In the genomic region with DNA sequence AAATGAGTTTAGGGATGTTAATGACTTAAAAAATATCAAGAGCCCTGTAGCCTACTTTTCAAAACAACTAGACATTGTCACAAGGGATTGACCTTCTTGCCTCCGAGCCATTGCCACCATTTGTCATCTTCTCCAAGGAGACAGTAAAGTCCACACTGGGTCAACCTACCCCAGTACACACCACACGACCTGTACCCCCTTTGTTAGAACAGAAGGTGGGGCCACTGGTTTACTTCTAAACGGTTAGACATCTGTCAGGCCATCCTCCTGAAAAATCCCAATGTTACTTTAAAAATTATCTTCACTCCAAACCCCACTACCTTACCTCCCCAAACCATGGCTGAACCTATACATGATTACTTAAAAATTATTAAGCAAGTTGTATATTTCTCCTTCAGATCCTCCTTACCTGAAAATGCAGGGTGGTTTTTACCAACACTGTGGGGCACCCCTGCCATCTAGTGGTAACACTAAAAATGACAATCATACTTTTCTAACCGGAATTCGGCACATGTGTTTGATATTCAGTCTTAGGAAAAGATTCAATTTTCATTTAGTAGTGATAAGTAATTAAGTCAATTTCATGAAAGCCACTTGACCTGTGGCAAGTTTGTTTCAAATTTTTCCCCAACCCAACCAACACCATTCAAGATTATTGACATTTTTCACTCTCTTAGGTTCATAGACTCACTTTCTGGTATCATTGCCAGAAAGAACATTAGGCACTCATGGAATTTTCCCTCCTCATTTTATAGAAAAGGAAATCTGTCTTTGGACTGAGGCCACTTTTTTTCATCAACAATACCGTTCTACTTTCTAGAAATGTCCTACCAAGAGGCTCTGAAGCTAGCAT, we compare ENCODE assay signal across 9 cellular contexts.
DNase-seq lines count a peak whose midpoint lies in the region; ATAC-seq, FAIRE-seq and TF ChIP-seq lines count a peak whose summit lies in the region.
"Had no signal": no experiment of that assay in that cellular context is flagged by ENCODE, and none has a peak within 500 bp of the region (broad histone marks: within the 10 kb centered on the region; RNA-seq: fewer than 3 reads in every experiment).

No MANE protein-coding gene starts in this region.

- H3K9me3 Mint-ChIP-seq in CD4-positive, alpha-beta T cell = no peaks in the 10 kb centered on the region

- TF ChIP-seq EP300 in Ishikawa (IDR thresholded peaks at IDR 0.05; ENCODE audit: borderline replicate concordance) = no peak

- no peak overlapping the region for H3K27ac ChIP-seq in CD4-positive, alpha-beta T cell (ENCODE audit: low read depth, low read length)
- no peak overlapping the region for H3K27ac ChIP-seq in uterus
- H3K27ac ChIP-seq: SJSA1 had no signal

- H3K27ac Mint-ChIP-seq in CD4-positive, alpha-beta T cell = no peak overlapping the region

- no peak overlapping the region for H3K4me3 Mint-ChIP-seq in CD4-positive, alpha-beta T cell

- peaks cover 3% of the 10 kb centered on the region for H3K27me3 ChIP-seq in CD4-positive, alpha-beta T cell (ENCODE audit: control insufficient read depth, insufficient read depth, low read length)
- no peaks in the 10 kb centered on the region for H3K27me3 ChIP-seq in uterus

- H3K9me3 ChIP-seq in CD4-positive, alpha-beta T cell (ENCODE audit: control insufficient read depth, low read length) = no peaks in the 10 kb centered on the region
- H3K9me3 ChIP-seq in uterus = no peaks in the 10 kb centered on the region
- H3K9me3 ChIP-seq: SJSA1 had no signal

- intact Hi-C loops in CD4-positive, alpha-beta T cell (cut with DNase I, micrococcal nuclease) = loop anchor here (1.0 to 2.0 kb wide), 2 partner anchors 1869 to 1870 kb away; no protein-coding TSS in a partner anchor
- intact Hi-C loops in uterus (cut with DNase I; ENCODE audit: low total_unique reads) = no loop called here

- CTCF ChIA-PET in CD4-positive, alpha-beta T cell (lab: Charles Lee) = no interaction called here

- TF ChIP-seq RAD21 in Ishikawa (IDR thresholded peaks at IDR 0.05; ENCODE audit: low read depth) = peak; percentile 83

- H3K27me3 Mint-ChIP-seq in CD4-positive, alpha-beta T cell = peaks cover 22% of the 10 kb centered on the region

- ATAC-seq in CD4-positive, alpha-beta T cell (ENCODE audit: poor library complexity) = no peak
- ATAC-seq in GM18502 (IDR thresholded peaks at IDR 0.05; ENCODE audit: poor library complexity, unreplicated experiment) (peak; percentile 70), GM18870 (IDR thresholded peaks at IDR 0.05; ENCODE audit: unreplicated experiment) (no peak)

- no peaks in the 10 kb centered on the region for H3K4me1 Mint-ChIP-seq in CD4-positive, alpha-beta T cell (ENCODE audit: low read depth)

- DNase-seq in CD4-positive, alpha-beta T cell = peak in 1 of 10 experiments; percentile 8
- peak; percentile 37 for DNase-seq in RPMI8226
- peak; percentile 52 for DNase-seq in medulla oblongata (ENCODE audit: extremely low spot score)
- peak in 1 of 2 donors; percentile 22 for DNase-seq in uterus

- no peaks in the 10 kb centered on the region for H3K36me3 Mint-ChIP-seq in CD4-positive, alpha-beta T cell (ENCODE audit: low read depth)

- no peaks in the 10 kb centered on the region for H3K4me1 ChIP-seq in uterus
- H3K4me1 ChIP-seq: SJSA1 had no signal

- POLR2A ChIA-PET in CD4-positive, alpha-beta T cell (lab: Charles Lee) = no interaction called here

- TF ChIP-seq CTCF in CD4-positive, alpha-beta T cell (IDR thresholded peaks at IDR 0.05) = peak; percentile 85
- TF ChIP-seq CTCF in uterus (IDR thresholded peaks at IDR 0.05) = peak; percentile 73 to 87 (median 78)

- H3K36me3 ChIP-seq in uterus = no peaks in the 10 kb centered on the region
- H3K36me3 ChIP-seq: SJSA1 had no signal

- no peak for TF ChIP-seq POLR2A in uterus (IDR thresholded peaks at IDR 0.05)

- no peak overlapping the region for H3K4me3 ChIP-seq in uterus
- H3K4me3 ChIP-seq: SJSA1 had no signal

- FAIRE-seq in colon (lab: Jason Lieb, UNC) = peak; percentile 38

TF ChIP-seq in Ishikawa, 13 proteins besides CTCF, POLR2A, EP300 and RAD21:
- TF ChIP-seq CEBPB (IDR thresholded peaks at IDR 0.05) (no peak), YY1 (IDR thresholded peaks at IDR 0.05; ENCODE audit: low read depth) (no peak), EGR1 (IDR thresholded peaks at IDR 0.05) (no peak), ZBTB7A (IDR thresholded peaks at IDR 0.05; ENCODE audit: low read depth) (no peak)
- TF ChIP-seq, protein P1, sequence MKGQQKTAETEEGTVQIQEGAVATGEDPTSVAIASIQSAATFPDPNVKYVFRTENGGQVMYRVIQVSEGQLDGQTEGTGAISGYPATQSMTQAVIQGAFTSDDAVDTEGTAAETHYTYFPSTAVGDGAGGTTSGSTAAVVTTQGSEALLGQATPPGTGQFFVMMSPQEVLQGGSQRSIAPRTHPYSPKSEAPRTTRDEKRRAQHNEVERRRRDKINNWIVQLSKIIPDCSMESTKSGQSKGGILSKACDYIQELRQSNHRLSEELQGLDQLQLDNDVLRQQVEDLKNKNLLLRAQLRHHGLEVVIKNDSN (IDR thresholded peaks at IDR 0.05) = no peak
TF ChIP-seq in Ishikawa: peak in this region for 0.
